11 cellular contexts compared by ENCODE assay signal in genomic region chr10:122181901-122182799, GRCh38.
A peak's percentile ranks its signal among the peaks of the same experiment; 100 is the strongest.
DNase-seq lines count a peak whose midpoint lies in the region; FAIRE-seq and TF ChIP-seq lines count a peak whose summit lies in the region.
"Had no signal": no experiment of that assay in that cellular context is flagged by ENCODE, and none has a peak within 500 bp of the region (broad histone marks: within the 10 kb centered on the region; RNA-seq: fewer than 3 reads in every experiment).

No MANE protein-coding gene starts in this region.

- H3K27ac Mint-ChIP-seq in astrocyte (ENCODE audit: unreplicated experiment) = no peak overlapping the region
- H3K27ac Mint-ChIP-seq: CD4-positive, alpha-beta memory T cell had no signal

- H4K20me1 ChIP-seq in astrocyte (ENCODE audit: insufficient read depth, low read length) = peaks cover 20% of the 10 kb centered on the region

- no peaks in the 10 kb centered on the region for H3K36me3 ChIP-seq in HUES64 (ENCODE audit: insufficient read depth, low read length)
- H3K36me3 ChIP-seq in astrocyte (ENCODE audit: insufficient read depth, low read length) = no peaks in the 10 kb centered on the region

- DNase-seq in AG09319 (ENCODE audit: extremely low read depth, low read depth) (peak; percentile 11), astrocyte (ENCODE audit: low read depth) (no peak), iPS-NIHi11 (ENCODE audit: low spot score) (peak; percentile 74), globus pallidus (ENCODE audit: low spot score) (no peak), middle frontal gyrus (ENCODE audit: extremely low spot score, low spot score) (no peak), T-helper 9 cell (no peak), NCI-H2029 (lab: John Stamatoyannopoulos, UW) (no peak)
- DNase-seq: activated CD4-positive, alpha-beta T cell treated with anti-CD3 and anti-CD28 coated beads for 4 hours; CD4-positive, alpha-beta memory T cell; NCI-H2029 treated with DMSO at 0.1 percent for 48 hours had no signal

- peak overlapping the region; percentile 43; the same call in 1 of the 2 replicates for H3K9ac ChIP-seq in HUES64 (ENCODE audit: low read depth, low read length)
- peak overlapping the region; percentile 7 for H3K9ac ChIP-seq in astrocyte (ENCODE audit: low read length)

- H3K4me3 ChIP-seq in HUES64 (ENCODE audit: low read length) (0 out of 2 replicates have a peak overlapping the region, but pooled peaks have one; percentile 8), astrocyte (ENCODE audit: insufficient read depth, low read depth, low read length) (no peak overlapping the region)

- 47% methylated on average over 13 of the region's 13 CpGs for WGBS in HUES64

- no peaks in the 10 kb centered on the region for H3K36me3 Mint-ChIP-seq in astrocyte (ENCODE audit: low read depth, unreplicated experiment)
- H3K36me3 Mint-ChIP-seq: CD4-positive, alpha-beta memory T cell had no signal

- H3K27me3 ChIP-seq in HUES64 (ENCODE audit: insufficient read depth, low read length) = no peaks in the 10 kb centered on the region
- no peaks in the 10 kb centered on the region for H3K27me3 ChIP-seq in astrocyte (ENCODE audit: insufficient read depth, low read length)

- H3K27me3 Mint-ChIP-seq in astrocyte (ENCODE audit: low read depth, unreplicated experiment) = no peaks in the 10 kb centered on the region

- peaks cover 22% of the 10 kb centered on the region for H3K4me1 Mint-ChIP-seq in astrocyte (ENCODE audit: low read depth, unreplicated experiment)
- H3K4me1 Mint-ChIP-seq: CD4-positive, alpha-beta memory T cell had no signal

- H3K4me1 ChIP-seq in HUES64 (ENCODE audit: insufficient read depth, low read length) (peaks cover 65% of the 10 kb centered on the region), astrocyte (ENCODE audit: insufficient read depth, low read length) (peaks cover 27% of the 10 kb centered on the region)

- H3K9me3 ChIP-seq in HUES64 (ENCODE audit: insufficient read depth, low read depth, low read length) (no peaks in the 10 kb centered on the region), astrocyte (ENCODE audit: insufficient read depth, low read depth, low read length) (no peaks in the 10 kb centered on the region)

- H3K27ac ChIP-seq in HUES64 (ENCODE audit: low read depth, low read length) (peak overlapping the region; percentile 85), astrocyte (ENCODE audit: low read depth, low read length) (peak overlapping the region; percentile 51)

- TF ChIP-seq CTCF in AG09319 (IDR thresholded peaks at IDR 0.05; ENCODE audit: low read depth, low read length) (no peak), astrocyte (IDR thresholded peaks at IDR 0.05; ENCODE audit: insufficient read depth, low read depth, low read length) (no peak)

- FAIRE-seq in astrocyte (lab: Jason Lieb, UNC) = no peak

- H3K9me3 Mint-ChIP-seq in astrocyte (ENCODE audit: unreplicated experiment) = no peaks in the 10 kb centered on the region

- peaks cover 27% of the 10 kb centered on the region for H3K79me2 ChIP-seq in astrocyte (ENCODE audit: insufficient read depth, low read length)

- H2AFZ ChIP-seq in astrocyte (ENCODE audit: low read depth, low read length) = no peak overlapping the region

- H3K4me2 ChIP-seq in astrocyte (ENCODE audit: low read length) = peak overlapping the region; percentile 53

- H3K4me3 Mint-ChIP-seq in astrocyte (ENCODE audit: unreplicated experiment) = no peak overlapping the region
- H3K4me3 Mint-ChIP-seq: CD4-positive, alpha-beta memory T cell had no signal

Comparison
In these comparisons a context has a peak if more than half of its experiments do, and no peak if none do; other contexts are left out.
1. DNase-seq: peak in AG09319 (single experiment) and iPS-NIHi11 (single experiment); none in astrocyte (single experiment), globus pallidus (single experiment), middle frontal gyrus (single experiment), T-helper 9 cell (single experiment) and NCI-H2029 (single experiment).